ENCODE assay signal across 8 cellular contexts in the genomic region with DNA sequence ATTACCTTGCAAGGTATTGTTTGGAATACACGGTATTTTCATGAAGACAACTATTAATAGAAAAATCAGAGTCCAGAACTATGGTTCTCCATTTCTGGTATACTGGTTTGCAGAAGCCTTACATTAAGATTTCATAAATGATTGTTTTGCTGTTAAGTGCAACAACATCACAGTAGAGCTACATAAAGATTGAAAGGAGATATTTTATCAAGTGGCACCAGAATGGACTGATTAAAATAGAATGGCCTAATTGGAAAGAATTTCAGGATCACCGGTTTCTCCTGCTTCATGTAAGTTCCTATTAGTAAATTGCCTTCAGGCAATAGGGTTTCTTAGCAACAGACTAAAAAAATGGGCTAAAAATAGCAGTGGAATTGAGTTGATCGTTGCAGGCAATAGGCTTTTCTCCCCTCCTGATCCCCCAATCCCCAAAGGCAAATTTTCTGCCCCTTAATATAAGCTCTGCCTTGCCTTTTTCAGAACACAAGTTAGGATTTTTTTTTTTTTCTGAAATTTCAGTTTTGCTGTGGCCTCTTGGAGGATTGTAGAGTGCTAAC. TPM values are rescaled to one million over a fixed set of nuclear protein-coding genes. Genes with fewer than 3 reads are reported as not detected.
DNase-seq lines count a peak whose midpoint lies in the region; ATAC-seq and TF ChIP-seq lines count a peak whose summit lies in the region.

No MANE protein-coding gene starts in this region.

- peak overlapping the region; percentile 96 for H3K27ac ChIP-seq in psoas muscle

- H3K4me1 Mint-ChIP-seq in T-helper 17 cell = peaks cover 33% of the 10 kb centered on the region

- TF ChIP-seq CTCF in fibroblast of mammary gland (conservative IDR thresholded peaks at IDR 0.05; ENCODE audit: control insufficient read depth, insufficient read depth, low read depth, low read length) (no peak), psoas muscle (IDR thresholded peaks at IDR 0.05) (no peak)

- ATAC-seq in T-helper 17 cell (no peak), psoas muscle (no peak), sciatic nerve (no peak)

- no peaks in the 10 kb centered on the region for H3K27me3 Mint-ChIP-seq in T-helper 17 cell

- DNase-seq in DMS 273 (lab: John Stamatoyannopoulos, UW; ENCODE audit: unreplicated experiment) (peak; percentile 84), LHCN-M2 (ENCODE audit: low read depth) (peak; percentile 50), T-helper 17 cell (no peak), fibroblast of mammary gland (ENCODE audit: low read depth) (peak; percentile 53), psoas muscle (no peak), sciatic nerve (ENCODE audit: low spot score) (no peak)
- no peak for DNase-seq in activated CD4-positive, alpha-beta T cell treated with anti-CD3 and anti-CD28 coated beads, Interleukin-2, amount 50 U/mL, for 1 hour
- no peak for DNase-seq in effector CD8-positive, alpha-beta T cell (lab: John Stamatoyannopoulos, UW)

- no peaks in the 10 kb centered on the region for H3K27me3 ChIP-seq in psoas muscle (ENCODE audit: insufficient read depth in 3 of 3, low read length in 2 of 3)

- 1% methylated on average over 3 of the region's 3 CpGs for WGBS in psoas muscle, 3 donors

- peak overlapping the region; percentile 98 for H3K4me3 Mint-ChIP-seq in T-helper 17 cell

- peak overlapping the region; percentile 75 for H3K4me3 ChIP-seq in fibroblast of mammary gland (ENCODE audit: control insufficient read depth, low read depth, low read length)
- H3K4me3 ChIP-seq in psoas muscle = peak overlapping the region; percentile 99

- H3K36me3 ChIP-seq in psoas muscle (ENCODE audit: insufficient read depth in 1 of 2, low read depth in 1 of 2) = no peaks in the 10 kb centered on the region

- H3K27ac Mint-ChIP-seq in T-helper 17 cell = peak overlapping the region; percentile 95

- H3K9me3 ChIP-seq in T-helper 17 cell (ENCODE audit: control insufficient read depth, low read length, poor library complexity, severe bottlenecking) (no peaks in the 10 kb centered on the region), psoas muscle (peaks cover 3% of the 10 kb centered on the region)

- intact Hi-C loops in psoas muscle (cut with DNase I) (loop anchor here in 1 of 2 donors (10.0 kb wide), 1 partner anchor 313 kb away; no protein-coding TSS in a partner anchor), sciatic nerve (cut with DNase I) (no loop called here)

- H3K36me3 Mint-ChIP-seq in T-helper 17 cell (ENCODE audit: low read depth) = no peaks in the 10 kb centered on the region

- peaks cover 42% of the 10 kb centered on the region for H3K4me1 ChIP-seq in psoas muscle

RNA-seq across cellular contexts. Expression of gene LNP1, which starts 0.9 kb away (rescaled TPM):
- total RNA-seq in LHCN-M2 (2014; rRNA removed) (3.5 and 6.4 TPM in 2 replicates), T-helper 17 cell (under 1 TPM; 0.70 to 0.96 TPM), psoas muscle (1 to 10 TPM; 1.6 to 3.2 (median 1.9) TPM), sciatic nerve (3.4 TPM)
- 1.5 TPM for polyA plus RNA-seq in LHCN-M2 (2012)
- polyA plus RNA-seq in psoas muscle = 1 to 10 TPM in 2 of 3 donors, under 1 TPM in 1; 0.96 to 5.1 (median 1.2) TPM

RNA-seq across cellular contexts. Expression of gene TOMM70, which starts 1.3 kb away (rescaled TPM):
- 62.4 and 67.0 TPM in 2 replicates for total RNA-seq in LHCN-M2 (2014; rRNA removed)
- polyA plus RNA-seq in LHCN-M2 (2012) = 22.4 TPM
- 10 to 100 TPM; 23.6 to 26.4 TPM for total RNA-seq in T-helper 17 cell
- 10 to 100 TPM; 67.8 to 94.5 (median 84.1) TPM for total RNA-seq in psoas muscle
- polyA plus RNA-seq in psoas muscle = 10 to 100 TPM; 51.1 to 97.2 (median 76.1) TPM
- total RNA-seq in sciatic nerve = 34.5 TPM

Comparison
In these comparisons a context has a peak if more than half of its experiments do, and no peak if none do; other contexts are left out.
1. DNase-seq: peak in DMS 273 (single experiment), LHCN-M2 (single experiment) and fibroblast of mammary gland (single experiment); none in T-helper 17 cell (0 of 3), psoas muscle (0 of 2), sciatic nerve (single experiment), activated CD4-positive, alpha-beta T cell treated with anti-CD3 and anti-CD28 coated beads, Interleukin-2, amount 50 U/mL, for 1 hour (single experiment) and effector CD8-positive, alpha-beta T cell (single experiment).